1 cellular context compared by ENCODE assay signal in genomic region chr3:160564205-160564922, GRCh38.
TF ChIP-seq lines count a peak whose summit lies in the region.

No MANE protein-coding gene starts in this region.

TF ChIP-seq in HepG2, 621 proteins besides CTCF, POLR2A, EP300 and RAD21 (continued from another document):
- TF ChIP-seq AFF4 (CRISPR knock-in tag; IDR thresholded peaks at IDR 0.05) (no peak), CCDC6 (CRISPR knock-in tag; IDR thresholded peaks at IDR 0.05) (0 out of 2 replicates have a peak, but pooled peaks have one; percentile 24), HNRNPLL (IDR thresholded peaks at IDR 0.05; ENCODE audit: low read depth, low read length, poor library complexity, severe bottlenecking) (peak; percentile 25)
